Comparison of ENCODE assay signal across 9 cellular contexts in genomic region chr10:103054621-103055020, GRCh38.
A peak's percentile ranks its signal among the peaks of the same experiment; 100 is the strongest.
DNase-seq lines count a peak whose midpoint lies in the region; ATAC-seq and TF ChIP-seq lines count a peak whose summit lies in the region.
"Had no signal": no experiment of that assay in that cellular context is flagged by ENCODE, and none has a peak within 500 bp of the region (broad histone marks: within the 10 kb centered on the region; RNA-seq: fewer than 3 reads in every experiment).

No MANE protein-coding gene starts in this region.

- intact Hi-C loops in activated T-helper 1 cell treated with anti-CD3 and anti-CD28 coated beads, Interleukin-12 subunit alpha, Interleukin-12 subunit beta, Interleukin-2, Interleukin-4 antibody, amounts not matched to agents 30 ng/mL and 10 ng/mL and 1 ng/mL, durations not matched to agents 14 hours and 24 hours and 36 hours (cut with micrococcal nuclease) = loop anchor here (1.0 to 5.0 kb wide), 3 partner anchors 15 to 138 kb away; partner anchors contain the start of genes CNNM2 and NT5C2

- no peaks in the 10 kb centered on the region for H3K27me3 Mint-ChIP-seq in activated CD8-positive, alpha-beta memory T cell treated with anti-CD3 and anti-CD28 coated beads, Interleukin-2, amount 10 ng/mL, durations not matched to agents 7 days and 5 days
- no peaks in the 10 kb centered on the region for H3K27me3 Mint-ChIP-seq in activated T-helper 1 cell treated with anti-CD3 and anti-CD28 coated beads, Interleukin-12 subunit alpha, Interleukin-12 subunit beta, Interleukin-2, Interleukin-4 antibody, amounts not matched to agents 30 ng/mL and 10 ng/mL and 1 ng/mL, durations not matched to agents 14 hours and 24 hours and 36 hours (ENCODE audit: insufficient read depth)

- H3K9me3 ChIP-seq in hepatocyte (ENCODE audit: low read depth) = no peaks in the 10 kb centered on the region

- peak overlapping the region; percentile 73 for H3K4me2 ChIP-seq in hepatocyte

- no peak for DNase-seq in activated CD8-positive, alpha-beta memory T cell treated with anti-CD3 and anti-CD28 coated beads, Interleukin-2, amount 10 ng/mL, durations not matched to agents 7 days and 5 days
- DNase-seq in activated CD8-positive, alpha-beta memory T cell treated with anti-CD3 and anti-CD28 coated beads, Interleukin-2, amount 50 U/mL, for 48 hours = no peak
- no peak for DNase-seq in activated T-helper 1 cell treated with anti-CD3 and anti-CD28 coated beads, Interleukin-12 subunit alpha, Interleukin-12 subunit beta, Interleukin-2, Interleukin-4 antibody, amounts not matched to agents 30 ng/mL and 10 ng/mL and 1 ng/mL, durations not matched to agents 14 hours and 24 hours and 36 hours (ENCODE audit: low spot score)
- DNase-seq in hepatocyte (ENCODE audit: low spot score) (no peak), substantia nigra (lab: John Stamatoyannopoulos, UW) (peak in 25 of 49 donors; percentile 0 to 53 (median 21))
- no peak for DNase-seq in stimulated activated CD4-positive, alpha-beta T cell treated with anti-CD3 and anti-CD28 coated beads, Interleukin-2, amount 100 ng/mL, for 48 hours
- DNase-seq: NCI-H748 treated with DMSO at 0.1 percent for 48 hours had no signal

- ATAC-seq in activated CD8-positive, alpha-beta memory T cell treated with anti-CD3 and anti-CD28 coated beads, Interleukin-2, amount 10 ng/mL, durations not matched to agents 7 days and 5 days = no peak
- no peak for ATAC-seq in esophagus mucosa
- no peak for ATAC-seq in GM18520 (IDR thresholded peaks at IDR 0.05; ENCODE audit: unreplicated experiment)

- 96% methylated on average over 3 of the region's 3 CpGs for WGBS in hepatocyte (ENCODE audit: low lambda C conversion rate, missing lambda C conversion rate)

- TF ChIP-seq CTCF in hepatocyte (IDR thresholded peaks at IDR 0.05; ENCODE audit: poor library complexity) = no peak

- no peaks in the 10 kb centered on the region for H3K79me2 ChIP-seq in hepatocyte

- H3K4me1 Mint-ChIP-seq in activated CD8-positive, alpha-beta memory T cell treated with anti-CD3 and anti-CD28 coated beads, Interleukin-2, amount 10 ng/mL, durations not matched to agents 7 days and 5 days = peaks cover 33% of the 10 kb centered on the region
- H3K4me1 Mint-ChIP-seq in activated T-helper 1 cell treated with anti-CD3 and anti-CD28 coated beads, Interleukin-12 subunit alpha, Interleukin-12 subunit beta, Interleukin-2, Interleukin-4 antibody, amounts not matched to agents 30 ng/mL and 10 ng/mL and 1 ng/mL, durations not matched to agents 14 hours and 24 hours and 36 hours (ENCODE audit: low read depth) = peaks cover 25% of the 10 kb centered on the region

- no peaks in the 10 kb centered on the region for H3K27me3 ChIP-seq in hepatocyte

- H3K4me3 ChIP-seq in hepatocyte = no peak overlapping the region

- H4K20me1 ChIP-seq in hepatocyte (ENCODE audit: insufficient read depth, poor library complexity, severe bottlenecking) = no peaks in the 10 kb centered on the region

- H3K36me3 Mint-ChIP-seq in activated CD8-positive, alpha-beta memory T cell treated with anti-CD3 and anti-CD28 coated beads, Interleukin-2, amount 10 ng/mL, durations not matched to agents 7 days and 5 days = peaks cover 3% of the 10 kb centered on the region
- peaks cover 4% of the 10 kb centered on the region for H3K36me3 Mint-ChIP-seq in activated T-helper 1 cell treated with anti-CD3 and anti-CD28 coated beads, Interleukin-12 subunit alpha, Interleukin-12 subunit beta, Interleukin-2, Interleukin-4 antibody, amounts not matched to agents 30 ng/mL and 10 ng/mL and 1 ng/mL, durations not matched to agents 14 hours and 24 hours and 36 hours (ENCODE audit: low read depth)

- CTCF ChIA-PET in activated CD8-positive, alpha-beta memory T cell treated with anti-CD3 and anti-CD28 coated beads, Interleukin-2, amount 10 ng/mL, durations not matched to agents 7 days and 5 days (lab: Charles Lee) = interaction anchor here (0.5 to 3.6 kb wide), 13 partner anchors 9 to 280 kb away, joined by 3 to 43 read pairs (median 3); partner anchors contain the start of gene CNNM2

- H3K4me3 Mint-ChIP-seq in activated CD8-positive, alpha-beta memory T cell treated with anti-CD3 and anti-CD28 coated beads, Interleukin-2, amount 10 ng/mL, durations not matched to agents 7 days and 5 days = peak overlapping the region; percentile 83
- H3K4me3 Mint-ChIP-seq in activated T-helper 1 cell treated with anti-CD3 and anti-CD28 coated beads, Interleukin-12 subunit alpha, Interleukin-12 subunit beta, Interleukin-2, Interleukin-4 antibody, amounts not matched to agents 30 ng/mL and 10 ng/mL and 1 ng/mL, durations not matched to agents 14 hours and 24 hours and 36 hours = peak overlapping the region; percentile 83

- peak overlapping the region; percentile 93 for H3K27ac Mint-ChIP-seq in activated CD8-positive, alpha-beta memory T cell treated with anti-CD3 and anti-CD28 coated beads, Interleukin-2, amount 10 ng/mL, durations not matched to agents 7 days and 5 days
- H3K27ac Mint-ChIP-seq in activated T-helper 1 cell treated with anti-CD3 and anti-CD28 coated beads, Interleukin-12 subunit alpha, Interleukin-12 subunit beta, Interleukin-2, Interleukin-4 antibody, amounts not matched to agents 30 ng/mL and 10 ng/mL and 1 ng/mL, durations not matched to agents 14 hours and 24 hours and 36 hours = peak overlapping the region; percentile 92

- no peaks in the 10 kb centered on the region for H3K36me3 ChIP-seq in hepatocyte (replicated peaks; ENCODE audit: insufficient read depth, low read depth)

- H3K4me1 ChIP-seq in hepatocyte (ENCODE audit: insufficient read depth) = peaks cover 3% of the 10 kb centered on the region

- H3K27ac ChIP-seq in hepatocyte = no peak overlapping the region
- H3K27ac ChIP-seq in substantia nigra (ENCODE audit: low read depth, low read length, poor library complexity, severe bottlenecking) = no peak overlapping the region

- no peaks in the 10 kb centered on the region for H3K9me3 Mint-ChIP-seq in activated CD8-positive, alpha-beta memory T cell treated with anti-CD3 and anti-CD28 coated beads, Interleukin-2, amount 10 ng/mL, durations not matched to agents 7 days and 5 days (ENCODE audit: low read depth)
- H3K9me3 Mint-ChIP-seq in activated T-helper 1 cell treated with anti-CD3 and anti-CD28 coated beads, Interleukin-12 subunit alpha, Interleukin-12 subunit beta, Interleukin-2, Interleukin-4 antibody, amounts not matched to agents 30 ng/mL and 10 ng/mL and 1 ng/mL, durations not matched to agents 14 hours and 24 hours and 36 hours = no peaks in the 10 kb centered on the region

- H2AFZ ChIP-seq in hepatocyte = no peak overlapping the region

- H3K9me2 ChIP-seq in hepatocyte (replicated peaks; ENCODE audit: insufficient read depth) = no peaks in the 10 kb centered on the region

Comparison
In these comparisons a context has a peak if more than half of its experiments do, and no peak if none do; other contexts are left out.
1. DNase-seq: peak in substantia nigra (25 of 49); none in activated CD8-positive, alpha-beta memory T cell treated with anti-CD3 and anti-CD28 coated beads, Interleukin-2, amount 10 ng/mL, durations not matched to agents 7 days and 5 days (single experiment), activated CD8-positive, alpha-beta memory T cell treated with anti-CD3 and anti-CD28 coated beads, Interleukin-2, amount 50 U/mL, for 48 hours (single experiment), activated T-helper 1 cell treated with anti-CD3 and anti-CD28 coated beads, Interleukin-12 subunit alpha, Interleukin-12 subunit beta, Interleukin-2, Interleukin-4 antibody, amounts not matched to agents 30 ng/mL and 10 ng/mL and 1 ng/mL, durations not matched to agents 14 hours and 24 hours and 36 hours (single experiment), hepatocyte (single experiment) and stimulated activated CD4-positive, alpha-beta T cell treated with anti-CD3 and anti-CD28 coated beads, Interleukin-2, amount 100 ng/mL, for 48 hours (0 of 2).